In the genomic region with DNA sequence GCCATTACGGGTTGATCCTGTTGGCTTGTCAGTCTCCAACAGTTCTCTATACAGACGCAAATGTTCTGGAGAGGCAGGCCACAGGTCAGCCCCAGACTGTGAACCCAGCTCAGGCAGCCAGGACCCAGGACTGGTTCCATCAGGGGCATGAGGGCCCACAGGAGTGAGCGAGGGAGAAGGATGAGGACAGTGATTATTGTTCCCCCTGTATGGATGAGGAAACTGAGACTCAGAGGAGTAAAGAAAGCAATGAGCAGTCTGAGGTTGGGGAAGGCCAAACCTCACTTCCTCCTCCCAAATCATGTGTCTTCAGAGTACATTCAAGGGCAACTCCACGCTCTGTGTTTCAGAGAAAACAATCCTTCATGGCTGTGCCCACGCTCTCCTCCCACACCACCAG, we compare ENCODE assay signal across 17 cellular contexts.
DNase-seq lines count a peak whose midpoint lies in the region; ATAC-seq lines count a peak whose summit lies in the region.
"Had no signal": no experiment of that assay in that cellular context is flagged by ENCODE, and none has a peak within 500 bp of the region (broad histone marks: within the 10 kb centered on the region; RNA-seq: fewer than 3 reads in every experiment).

No MANE protein-coding gene starts in this region.

- H3K27me3 Mint-ChIP-seq in activated T-cell treated with anti-CD3 and anti-CD28 coated beads, Interleukin-2, amount 50 U/mL, for 72 hours (ENCODE audit: low read depth): peaks cover 10% of the 10 kb centered on the region

- H3K4me3 Mint-ChIP-seq in activated T-cell treated with anti-CD3 and anti-CD28 coated beads, Interleukin-2, amount 50 U/mL, for 72 hours: peak overlapping the region in 1 of 2 donors; percentile 54
- H3K4me3 Mint-ChIP-seq in stimulated activated effector memory CD8-positive, alpha-beta T cell treated with anti-CD3 and anti-CD28 coated beads, Interleukin-12 subunit alpha, Interleukin-12 subunit beta, amount 100 ng/mL, for 72 hours: peak overlapping the region; percentile 19
- H3K4me3 Mint-ChIP-seq: natural killer cell treated with Interleukin-12 subunit alpha and Interleukin-12 subunit beta and Interleukin-15 and Interleukin-18, amount 100 ng/mL, for 72 hours had no signal

- H3K9me3 Mint-ChIP-seq in activated T-cell treated with anti-CD3 and anti-CD28 coated beads, Interleukin-2, amount 50 U/mL, for 72 hours: no peaks in the 10 kb centered on the region
- H3K9me3 Mint-ChIP-seq in stimulated activated effector memory CD8-positive, alpha-beta T cell treated with anti-CD3 and anti-CD28 coated beads, Interleukin-12 subunit alpha, Interleukin-12 subunit beta, amount 100 ng/mL, for 72 hours: no peaks in the 10 kb centered on the region
- H3K9me3 Mint-ChIP-seq: CD4-positive, alpha-beta memory T cell; natural killer cell treated with Interleukin-12 subunit alpha and Interleukin-12 subunit beta and Interleukin-15 and Interleukin-18, amount 100 ng/mL, for 72 hours had no signal

- peaks cover 33% of the 10 kb centered on the region for H3K4me1 Mint-ChIP-seq in activated T-cell treated with anti-CD3 and anti-CD28 coated beads, Interleukin-2, amount 50 U/mL, for 72 hours (ENCODE audit: low read depth)
- H3K4me1 Mint-ChIP-seq in stimulated activated effector memory CD8-positive, alpha-beta T cell treated with anti-CD3 and anti-CD28 coated beads, Interleukin-12 subunit alpha, Interleukin-12 subunit beta, amount 100 ng/mL, for 72 hours: peaks cover 50% of the 10 kb centered on the region

- DNase-seq in activated CD4-positive, alpha-beta T cell treated with anti-CD3 and anti-CD28 coated beads for 48 hours: peak; percentile 8
- DNase-seq in activated CD4-positive, alpha-beta T cell treated with anti-CD3 and anti-CD28 coated beads, Interleukin-2, amount 50 U/mL, for 1 hour: no peak
- DNase-seq in MV-4-11 (lab: John Stamatoyannopoulos, UW): peak; percentile 39
- no peak for DNase-seq in activated T-cell treated with anti-CD3 and anti-CD28 coated beads, Interleukin-2, amount 50 U/mL, for 72 hours
- DNase-seq in stimulated activated effector memory CD8-positive, alpha-beta T cell treated with anti-CD3 and anti-CD28 coated beads, Interleukin-12 subunit alpha, Interleukin-12 subunit beta, amount 100 ng/mL, for 72 hours (ENCODE audit: low spot score in 2 of 2): no peak
- DNase-seq in cerebellar nuclear complex (lab: John Stamatoyannopoulos, UW): no peak
- DNase-seq in iPS-NIHi7 (ENCODE audit: extremely low spot score): no peak
- DNase-seq in pons (ENCODE audit: low spot score): no peak
- DNase-seq: effector CD4-positive, alpha-beta T cell; left cardiac atrium; NCI-H146; NCI-H2227 treated with DMSO at 0.1 percent for 48 hours; small intestine; tibial artery had no signal

- H3K36me3 Mint-ChIP-seq in activated T-cell treated with anti-CD3 and anti-CD28 coated beads, Interleukin-2, amount 50 U/mL, for 72 hours (ENCODE audit: insufficient read depth in 2 of 2): no peaks in the 10 kb centered on the region
- H3K36me3 Mint-ChIP-seq in stimulated activated effector memory CD8-positive, alpha-beta T cell treated with anti-CD3 and anti-CD28 coated beads, Interleukin-12 subunit alpha, Interleukin-12 subunit beta, amount 100 ng/mL, for 72 hours: peaks cover 12% of the 10 kb centered on the region
- H3K36me3 Mint-ChIP-seq: CD4-positive, alpha-beta memory T cell; natural killer cell treated with Interleukin-12 subunit alpha and Interleukin-12 subunit beta and Interleukin-15 and Interleukin-18, amount 100 ng/mL, for 72 hours had no signal

- ATAC-seq in activated T-cell treated with anti-CD3 and anti-CD28 coated beads, Interleukin-2, amount 50 U/mL, for 72 hours (replicated peaks in 1 of 2): peak; percentile 14 to 18
- ATAC-seq in stimulated activated effector memory CD8-positive, alpha-beta T cell treated with anti-CD3 and anti-CD28 coated beads, Interleukin-12 subunit alpha, Interleukin-12 subunit beta, amount 100 ng/mL, for 72 hours: peak; percentile 12
- ATAC-seq: gastroesophageal sphincter had no signal

- peak overlapping the region; percentile 51 for H3K27ac Mint-ChIP-seq in activated T-cell treated with anti-CD3 and anti-CD28 coated beads, Interleukin-2, amount 50 U/mL, for 72 hours
- H3K27ac Mint-ChIP-seq in stimulated activated effector memory CD8-positive, alpha-beta T cell treated with anti-CD3 and anti-CD28 coated beads, Interleukin-12 subunit alpha, Interleukin-12 subunit beta, amount 100 ng/mL, for 72 hours: peak overlapping the region; percentile 65

Comparison
In these comparisons a context has a peak if more than half of its experiments do, and no peak if none do; other contexts are left out.
1. DNase-seq: peak in activated CD4-positive, alpha-beta T cell treated with anti-CD3 and anti-CD28 coated beads for 48 hours (single experiment) and MV-4-11 (single experiment); none in activated CD4-positive, alpha-beta T cell treated with anti-CD3 and anti-CD28 coated beads, Interleukin-2, amount 50 U/mL, for 1 hour (single experiment), activated T-cell treated with anti-CD3 and anti-CD28 coated beads, Interleukin-2, amount 50 U/mL, for 72 hours (0 of 2), stimulated activated effector memory CD8-positive, alpha-beta T cell treated with anti-CD3 and anti-CD28 coated beads, Interleukin-12 subunit alpha, Interleukin-12 subunit beta, amount 100 ng/mL, for 72 hours (0 of 2), cerebellar nuclear complex (0 of 2), iPS-NIHi7 (single experiment) and pons (single experiment).